ENCODE assay signal across 8 cellular contexts in genomic region chr15:85840079-85840801, GRCh38. TPM values are rescaled to one million over a fixed set of nuclear protein-coding genes. Genes with fewer than 3 reads are reported as not detected.
DNase-seq lines count a peak whose midpoint lies in the region; ATAC-seq and TF ChIP-seq lines count a peak whose summit lies in the region.

No MANE protein-coding gene starts in this region.

- TF ChIP-seq CTCF in Calu3 (IDR thresholded peaks at IDR 0.05; ENCODE audit: unreplicated experiment) (peak; percentile 88), OCI-LY1 (IDR thresholded peaks at IDR 0.05; ENCODE audit: low read length) (peak; percentile 93), epithelial cell of proximal tubule (conservative IDR thresholded peaks at IDR 0.05; ENCODE audit: low read depth, low read length) (peak; percentile 91)

- CTCF ChIA-PET in Calu3 (lab: Charles Lee), result interaction anchor here (0.6 to 2.1 kb wide), 8 partner anchors 9 to 172 kb away, joined by 3 to 26 read pairs (median 4); no protein-coding TSS in a partner anchor

- no TSS peak for BruUV-seq in Calu3 (replicated peaks; lab: Mats Ljungman, UMichigan)

- no peak overlapping the region for H3K27ac Mint-ChIP-seq in Calu3 (ENCODE audit: unreplicated experiment)

- H3K4me1 ChIP-seq in OCI-LY1 (ENCODE audit: insufficient read depth, low read length, severe bottlenecking), result peaks cover 10% of the 10 kb centered on the region
- H3K4me1 ChIP-seq in mucosa of stomach (ENCODE audit: control insufficient read depth, insufficient read depth, low read length), result peaks cover 42% of the 10 kb centered on the region

- DNase-seq in Calu3 (peak; percentile 98), HT1080 (ENCODE audit: low read depth) (peak; percentile 75), activated T-cell treated with anti-CD3 and anti-CD28 coated beads for 24 hours (ENCODE audit: low read depth) (peak; percentile 72), epithelial cell of proximal tubule (ENCODE audit: low read depth) (no peak)
- DNase-seq in stimulated activated CD8-positive, alpha-beta memory T cell treated with anti-CD3 and anti-CD28 coated beads, Interleukin-4, amount 100 ng/mL, for 48 hours, result peak; percentile 90

- H2AFZ ChIP-seq in OCI-LY1 (ENCODE audit: low read length), result peak overlapping the region; percentile 97

- H3K9me3 Mint-ChIP-seq in Calu3 (ENCODE audit: low read depth, unreplicated experiment), result no peaks in the 10 kb centered on the region

- no peak overlapping the region for H3K27ac ChIP-seq in OCI-LY1 (ENCODE audit: low read depth, low read length, poor library complexity, severe bottlenecking)

- H3K9ac ChIP-seq in OCI-LY1 (ENCODE audit: low read length), result peak overlapping the region; percentile 43; the same call in 1 of the 2 replicates
- H3K9ac ChIP-seq in mucosa of stomach (ENCODE audit: low read length), result peak overlapping the region; percentile 18

- intact Hi-C loops in Calu3 (cut with micrococcal nuclease; ENCODE audit: unreplicated experiment), result loop anchor here (1.0 kb wide), 2 partner anchors 35 to 110 kb away; no protein-coding TSS in a partner anchor

- peaks cover 31% of the 10 kb centered on the region for H3K4me1 Mint-ChIP-seq in Calu3 (ENCODE audit: low read depth, unreplicated experiment)

- H4K20me1 ChIP-seq in OCI-LY1 (ENCODE audit: insufficient read depth, low read length), result no peaks in the 10 kb centered on the region

- peaks cover 20% of the 10 kb centered on the region for H3K27me3 Mint-ChIP-seq in Calu3 (ENCODE audit: unreplicated experiment)

- no peaks in the 10 kb centered on the region for H3K79me2 ChIP-seq in OCI-LY1 (ENCODE audit: insufficient read depth, low read length)

- H3K36me3 Mint-ChIP-seq in Calu3 (ENCODE audit: insufficient read depth, unreplicated experiment), result no peaks in the 10 kb centered on the region

- H3K4me3 ChIP-seq in OCI-LY1 (ENCODE audit: low read depth, low read length, poor library complexity, severe bottlenecking), result peak overlapping the region; percentile 48
- peak overlapping the region; percentile 31 for H3K4me3 ChIP-seq in epithelial cell of proximal tubule (ENCODE audit: low read depth, low read length)
- no peak overlapping the region for H3K4me3 ChIP-seq in mucosa of stomach (ENCODE audit: low read length)

- H3K4me3 Mint-ChIP-seq in Calu3 (ENCODE audit: low read depth, unreplicated experiment), result peak overlapping the region; percentile 57

- H3K9me2 ChIP-seq in OCI-LY1 (ENCODE audit: low read depth, low read length), result no peaks in the 10 kb centered on the region

- peak overlapping the region; percentile 72 for H3K4me2 ChIP-seq in OCI-LY1 (ENCODE audit: low read length)

- no peaks in the 10 kb centered on the region for H3F3A ChIP-seq in OCI-LY1 (ENCODE audit: insufficient read depth, low read length)

- H3K36me3 ChIP-seq in OCI-LY1 (ENCODE audit: insufficient read depth, low read length), result no peaks in the 10 kb centered on the region
- no peaks in the 10 kb centered on the region for H3K36me3 ChIP-seq in mucosa of stomach (ENCODE audit: control insufficient read depth, insufficient read depth, low read length)

- H3K9me3 ChIP-seq in OCI-LY1 (ENCODE audit: low read length) (no peaks in the 10 kb centered on the region), mucosa of stomach (ENCODE audit: control insufficient read depth, low read length) (no peaks in the 10 kb centered on the region)

- H3K27me3 ChIP-seq in OCI-LY1 (ENCODE audit: insufficient read depth, low read length) (peaks cover 6% of the 10 kb centered on the region; the same call in 1 of the 2 replicates), mucosa of stomach (ENCODE audit: control insufficient read depth, insufficient read depth, low read length) (no peaks in the 10 kb centered on the region)

- ATAC-seq in GM21381 (IDR thresholded peaks at IDR 0.05; ENCODE audit: unreplicated experiment), result peak; percentile 95

RNA-seq across cellular contexts. Expression of gene KLHL25, which starts 45.5 kb away (rescaled TPM):
- total RNA-seq in Calu3 (2022) (14.1 and 16.0 TPM in 2 replicates), epithelial cell of proximal tubule (8.1 and 9.7 TPM in 2 replicates)
- total RNA-seq in HT1080 (2014; rRNA removed; shearing (Covaris generic)), result 3.3 and 4.6 TPM in 2 replicates
- 2.1 and 2.6 TPM in 2 replicates for polyA plus RNA-seq in HT1080 (2015; cell fraction: cytosol; rRNA removed)
- polyA plus RNA-seq in HT1080 (2015; cell fraction: nucleus; rRNA removed), result 4.4 and 4.5 TPM in 2 replicates
